In genomic region chr21:23743821-23744220, GRCh38 we compare ENCODE assay signal across 24 cellular contexts.
"Had no signal": no experiment of that assay in that cellular context is flagged by ENCODE, and none has a peak within 500 bp of the region (broad histone marks: within the 10 kb centered on the region; RNA-seq: fewer than 3 reads in every experiment).

No MANE protein-coding gene starts in this region.

- H3K27ac ChIP-seq: dorsolateral prefrontal cortex, epithelial cell of prostate, gastrocnemius medialis, ovary, psoas muscle, sigmoid colon, stomach, thyroid gland, vagina had no signal

- H3K4me3 ChIP-seq: dorsolateral prefrontal cortex, gastrocnemius medialis, lung, ovary, psoas muscle, sigmoid colon, stomach, thyroid gland, vagina had no signal

- H3K27me3 ChIP-seq: gastrocnemius medialis, ovary, sigmoid colon, stomach, thyroid gland, vagina had no signal

- ATAC-seq: esophagus mucosa; gastrocnemius medialis; left lobe of liver; natural killer cell; psoas muscle; right cardiac atrium; stimulated activated effector memory CD8-positive, alpha-beta T cell treated with anti-CD3 and anti-CD28 coated beads, Interleukin-12 subunit alpha, Interleukin-12 subunit beta, amount 100 ng/mL, for 72 hours had no signal

- DNase-seq: dorsolateral prefrontal cortex; effector CD4-positive, alpha-beta T cell; foreskin fibroblast; gastrocnemius medialis; kidney; natural killer cell; occipital lobe; ovary; posterior cingulate gyrus; psoas muscle; right cardiac atrium; sigmoid colon; stimulated activated CD4-positive, alpha-beta T cell treated with anti-CD3 and anti-CD28 coated beads, Interleukin-2, amount 100 ng/mL, for 24 hours; stimulated activated CD4-positive, alpha-beta T cell treated with anti-CD3 and anti-CD28 coated beads, Interleukin-4, amount 100 ng/mL, for 24 hours; stimulated activated naive CD4-positive, alpha-beta T cell treated with Interleukin-2 at 50 U/mL for 16 hours; stomach; thyroid gland; trophoblast cell had no signal
